In genomic region chr21:33189845-33190244, GRCh38 we compare ENCODE assay signal across 1 cellular context.
TF ChIP-seq lines count a peak whose summit lies in the region.

No MANE protein-coding gene starts in this region.

TF ChIP-seq in HEK293, 187 proteins besides CTCF, POLR2A, EP300 and RAD21 (continued from another document and continues in another):
- TF ChIP-seq, protein P1, sequence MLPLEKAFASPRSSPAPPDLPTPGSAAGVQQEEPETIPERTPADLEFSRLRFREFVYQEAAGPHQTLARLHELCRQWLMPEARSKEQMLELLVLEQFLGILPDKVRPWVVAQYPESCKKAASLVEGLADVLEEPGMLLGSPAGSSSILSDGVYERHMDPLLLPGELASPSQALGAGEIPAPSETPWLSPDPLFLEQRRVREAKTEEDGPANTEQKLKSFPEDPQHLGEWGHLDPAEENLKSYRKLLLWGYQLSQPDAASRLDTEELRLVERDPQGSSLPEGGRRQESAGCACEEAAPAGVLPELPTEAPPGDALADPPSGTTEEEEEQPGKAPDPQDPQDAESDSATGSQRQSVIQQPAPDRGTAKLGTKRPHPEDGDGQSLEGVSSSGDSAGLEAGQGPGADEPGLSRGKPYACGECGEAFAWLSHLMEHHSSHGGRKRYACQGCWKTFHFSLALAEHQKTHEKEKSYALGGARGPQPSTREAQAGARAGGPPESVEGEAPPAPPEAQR (tag by site-specific recombination; IDR thresholded peaks at IDR 0.05) = no peak
- TF ChIP-seq PRDM1 (tag by site-specific recombination; IDR thresholded peaks at IDR 0.05) = no peak
- TF ChIP-seq ZNF560 (tag by site-specific recombination; IDR thresholded peaks at IDR 0.05; ENCODE audit: borderline replicate concordance) = no peak
- TF ChIP-seq ZNF768 (tag by site-specific recombination; IDR thresholded peaks at IDR 0.05) = no peak
- no peak for TF ChIP-seq ZNF335 (tag by site-specific recombination; conservative IDR thresholded peaks at IDR 0.05)
- TF ChIP-seq KLF17 (tag by site-specific recombination; IDR thresholded peaks at IDR 0.05) = peak; percentile 96
- 0 out of 2 replicates have a peak, but pooled peaks have one; percentile 22 for TF ChIP-seq ZNF561 (tag by site-specific recombination; IDR thresholded peaks at IDR 0.05; ENCODE audit: borderline replicate concordance)
- peak; percentile 85 for TF ChIP-seq OSR2 (tag by site-specific recombination; IDR thresholded peaks at IDR 0.05)
- TF ChIP-seq ZNF362 (tag by site-specific recombination; IDR thresholded peaks at IDR 0.05) = no peak
- TF ChIP-seq ZNF391 (tag by site-specific recombination; IDR thresholded peaks at IDR 0.05; ENCODE audit: borderline replicate concordance, low read depth) = no peak
- no peak for TF ChIP-seq ZNF23 (tag by site-specific recombination; IDR thresholded peaks at IDR 0.05; ENCODE audit: borderline replicate concordance)
- TF ChIP-seq ZNF629 (tag by site-specific recombination; IDR thresholded peaks at IDR 0.05) = peak; percentile 45
- no peak for TF ChIP-seq SETDB1 (IDR thresholded peaks at IDR 0.05; ENCODE audit: insufficient read length, low read length)
- 0 out of 2 replicates have a peak, but pooled peaks have one; percentile 28 for TF ChIP-seq ZNF24 (tag by site-specific recombination; IDR thresholded peaks at IDR 0.05)
- TF ChIP-seq, protein P2, sequence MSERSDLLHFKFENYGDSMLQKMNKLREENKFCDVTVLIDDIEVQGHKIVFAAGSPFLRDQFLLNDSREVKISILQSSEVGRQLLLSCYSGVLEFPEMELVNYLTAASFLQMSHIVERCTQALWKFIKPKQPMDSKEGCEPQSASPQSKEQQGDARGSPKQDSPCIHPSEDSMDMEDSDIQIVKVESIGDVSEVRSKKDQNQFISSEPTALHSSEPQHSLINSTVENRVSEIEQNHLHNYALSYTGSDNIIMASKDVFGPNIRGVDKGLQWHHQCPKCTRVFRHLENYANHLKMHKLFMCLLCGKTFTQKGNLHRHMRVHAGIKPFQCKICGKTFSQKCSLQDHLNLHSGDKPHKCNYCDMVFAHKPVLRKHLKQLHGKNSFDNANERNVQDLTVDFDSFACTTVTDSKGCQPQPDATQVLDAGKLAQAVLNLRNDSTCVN (tag by site-specific recombination; optimal IDR thresholded peaks at IDR 0.05) = no peak
- peak; percentile 72 for TF ChIP-seq ZIC2 (tag by site-specific recombination; IDR thresholded peaks at IDR 0.05)
- TF ChIP-seq ZSCAN5A (tag by site-specific recombination; IDR thresholded peaks at IDR 0.05) = no peak
- no peak for TF ChIP-seq ZNF302 (tag by site-specific recombination; IDR thresholded peaks at IDR 0.05; ENCODE audit: low read depth)
- no peak for TF ChIP-seq ZNF366 (tag by site-specific recombination; conservative IDR thresholded peaks at IDR 0.05)
- TF ChIP-seq, protein P3, sequence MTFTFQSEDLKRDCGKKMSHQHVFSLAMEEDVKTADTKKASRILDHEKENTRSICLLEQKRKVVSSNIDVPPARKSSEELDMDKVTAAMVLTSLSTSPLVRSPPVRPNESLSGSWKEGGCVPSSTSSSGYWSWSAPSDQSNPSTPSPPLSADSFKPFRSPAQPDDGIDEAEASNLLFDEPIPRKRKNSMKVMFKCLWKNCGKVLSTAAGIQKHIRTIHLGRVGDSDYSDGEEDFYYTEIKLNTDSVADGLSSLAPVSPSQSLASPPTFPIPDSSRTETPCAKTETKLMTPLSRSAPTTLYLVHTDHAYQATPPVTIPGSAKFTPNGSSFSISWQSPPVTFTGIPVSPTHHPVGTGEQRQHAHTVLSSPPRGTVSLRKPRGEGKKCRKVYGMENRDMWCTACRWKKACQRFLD (tag by site-specific recombination; IDR thresholded peaks at IDR 0.05) = no peak
- no peak for TF ChIP-seq HOXA7 (CRISPR knock-in tag; IDR thresholded peaks at IDR 0.05; ENCODE audit: borderline replicate concordance)
- TF ChIP-seq ZNF701 (tag by site-specific recombination; IDR thresholded peaks at IDR 0.05) = no peak
- no peak for TF ChIP-seq ZNF114 (tag by site-specific recombination; IDR thresholded peaks at IDR 0.05)
- TF ChIP-seq ZSCAN30 (tag by site-specific recombination; IDR thresholded peaks at IDR 0.05) = no peak
- TF ChIP-seq SP7 (tag by site-specific recombination; IDR thresholded peaks at IDR 0.05) = no peak
- TF ChIP-seq ZNF423 (tag by site-specific recombination; IDR thresholded peaks at IDR 0.05) = no peak
- peak; percentile 96 for TF ChIP-seq PRDM6 (tag by site-specific recombination; IDR thresholded peaks at IDR 0.05)
- TF ChIP-seq ZNF529 (tag by site-specific recombination; IDR thresholded peaks at IDR 0.05; ENCODE audit: insufficient replicate concordance) = no peak
- TF ChIP-seq ZNF747 (tag by site-specific recombination; IDR thresholded peaks at IDR 0.05) = no peak
- TF ChIP-seq, protein P4, sequence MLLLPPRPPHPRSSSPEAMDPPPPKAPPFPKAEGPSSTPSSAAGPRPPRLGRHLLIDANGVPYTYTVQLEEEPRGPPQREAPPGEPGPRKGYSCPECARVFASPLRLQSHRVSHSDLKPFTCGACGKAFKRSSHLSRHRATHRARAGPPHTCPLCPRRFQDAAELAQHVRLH (tag by site-specific recombination; IDR thresholded peaks at IDR 0.05) = no peak
- TF ChIP-seq IKZF3 (tag by site-specific recombination; IDR thresholded peaks at IDR 0.05) = no peak
- no peak for TF ChIP-seq ZNF623 (tag by site-specific recombination; IDR thresholded peaks at IDR 0.05)
- TF ChIP-seq, protein P5, sequence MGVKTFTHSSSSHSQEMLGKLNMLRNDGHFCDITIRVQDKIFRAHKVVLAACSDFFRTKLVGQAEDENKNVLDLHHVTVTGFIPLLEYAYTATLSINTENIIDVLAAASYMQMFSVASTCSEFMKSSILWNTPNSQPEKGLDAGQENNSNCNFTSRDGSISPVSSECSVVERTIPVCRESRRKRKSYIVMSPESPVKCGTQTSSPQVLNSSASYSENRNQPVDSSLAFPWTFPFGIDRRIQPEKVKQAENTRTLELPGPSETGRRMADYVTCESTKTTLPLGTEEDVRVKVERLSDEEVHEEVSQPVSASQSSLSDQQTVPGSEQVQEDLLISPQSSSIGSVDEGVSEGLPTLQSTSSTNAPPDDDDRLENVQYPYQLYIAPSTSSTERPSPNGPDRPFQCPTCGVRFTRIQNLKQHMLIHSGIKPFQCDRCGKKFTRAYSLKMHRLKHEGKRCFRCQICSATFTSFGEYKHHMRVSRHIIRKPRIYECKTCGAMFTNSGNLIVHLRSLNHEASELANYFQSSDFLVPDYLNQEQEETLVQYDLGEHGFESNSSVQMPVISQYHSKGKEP (tag by site-specific recombination; IDR thresholded peaks at IDR 0.05) = no peak
- TF ChIP-seq ZNF692 (tag by site-specific recombination; IDR thresholded peaks at IDR 0.05) = peak; percentile 21; the same call in 1 of the 2 replicates
- TF ChIP-seq ZBTB48 (tag by site-specific recombination; IDR thresholded peaks at IDR 0.05) = no peak
- TF ChIP-seq ZBTB17 (tag by site-specific recombination; IDR thresholded peaks at IDR 0.05) = no peak
- TF ChIP-seq, protein P6, sequence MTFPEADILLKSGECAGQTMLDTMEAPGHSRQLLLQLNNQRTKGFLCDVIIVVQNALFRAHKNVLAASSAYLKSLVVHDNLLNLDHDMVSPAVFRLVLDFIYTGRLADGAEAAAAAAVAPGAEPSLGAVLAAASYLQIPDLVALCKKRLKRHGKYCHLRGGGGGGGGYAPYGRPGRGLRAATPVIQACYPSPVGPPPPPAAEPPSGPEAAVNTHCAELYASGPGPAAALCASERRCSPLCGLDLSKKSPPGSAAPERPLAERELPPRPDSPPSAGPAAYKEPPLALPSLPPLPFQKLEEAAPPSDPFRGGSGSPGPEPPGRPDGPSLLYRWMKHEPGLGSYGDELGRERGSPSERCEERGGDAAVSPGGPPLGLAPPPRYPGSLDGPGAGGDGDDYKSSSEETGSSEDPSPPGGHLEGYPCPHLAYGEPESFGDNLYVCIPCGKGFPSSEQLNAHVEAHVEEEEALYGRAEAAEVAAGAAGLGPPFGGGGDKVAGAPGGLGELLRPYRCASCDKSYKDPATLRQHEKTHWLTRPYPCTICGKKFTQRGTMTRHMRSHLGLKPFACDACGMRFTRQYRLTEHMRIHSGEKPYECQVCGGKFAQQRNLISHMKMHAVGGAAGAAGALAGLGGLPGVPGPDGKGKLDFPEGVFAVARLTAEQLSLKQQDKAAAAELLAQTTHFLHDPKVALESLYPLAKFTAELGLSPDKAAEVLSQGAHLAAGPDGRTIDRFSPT (tag by site-specific recombination; IDR thresholded peaks at IDR 0.05) = no peak
- TF ChIP-seq SP2 (tag by site-specific recombination; IDR thresholded peaks at IDR 0.05) = no peak
- TF ChIP-seq ZNF621 (tag by site-specific recombination; IDR thresholded peaks at IDR 0.05) = no peak
- TF ChIP-seq ZNF518A (tag by site-specific recombination; conservative IDR thresholded peaks at IDR 0.05; ENCODE audit: low read depth) = no peak
- no peak for TF ChIP-seq ZNF707 (tag by site-specific recombination; IDR thresholded peaks at IDR 0.05)
- peak; percentile 50; the same call in 1 of the 2 replicates for TF ChIP-seq ZSCAN23 (tag by site-specific recombination; IDR thresholded peaks at IDR 0.05)
